ENCODE assay signal across 6 cellular contexts in genomic region chr17:8161289-8162231, GRCh38. TPM values are rescaled to one million over a fixed set of nuclear protein-coding genes. Genes with fewer than 3 reads are reported as not detected.
DNase-seq lines count a peak whose midpoint lies in the region; ATAC-seq and TF ChIP-seq lines count a peak whose summit lies in the region.

No MANE protein-coding gene starts in this region.

- DNase-seq in activated CD8-positive, alpha-beta memory T cell treated with anti-CD3 and anti-CD28 coated beads, Interleukin-2, amount 10 ng/mL, durations not matched to agents 7 days and 5 days = no peak
- no peak for DNase-seq in activated CD8-positive, alpha-beta memory T cell treated with anti-CD3 and anti-CD28 coated beads for 24 hours
- DNase-seq in heart right ventricle = no peak
- no peak for DNase-seq in type B pancreatic cell (ENCODE audit: extremely low spot score, unreplicated experiment)

- H3K27ac ChIP-seq in heart right ventricle = peak overlapping the region; percentile 97 to 100 (median 100)

- intact Hi-C loops in heart right ventricle (cut with DNase I) = loop anchor here in 4 of 10 donors (2.0 to 5.0 kb wide), 3 partner anchors 25 to 39 kb away; partner anchors contain the start of gene HES7 (in 2 of the 4)

- CTCF ChIA-PET in activated CD8-positive, alpha-beta memory T cell treated with anti-CD3 and anti-CD28 coated beads, Interleukin-2, amount 10 ng/mL, durations not matched to agents 7 days and 5 days (lab: Charles Lee) = interaction anchor here (0.9 to 7.9 kb wide), 11 partner anchors 11 to 101 kb away, joined by 3 to 92 read pairs (median 4); partner anchors contain the start of genes ALOXE3, AURKB and CTC1

- TF ChIP-seq CTCF in heart right ventricle (IDR thresholded peaks at IDR 0.05) = no peak
- no peak for TF ChIP-seq CTCF in type B pancreatic cell (conservative IDR thresholded peaks at IDR 0.05)

- H3K27me3 ChIP-seq in heart right ventricle = no peaks in the 10 kb centered on the region

- peaks cover 19% of the 10 kb centered on the region for H3K36me3 Mint-ChIP-seq in activated CD8-positive, alpha-beta memory T cell treated with anti-CD3 and anti-CD28 coated beads, Interleukin-2, amount 10 ng/mL, durations not matched to agents 7 days and 5 days
- peaks cover 6% of the 10 kb centered on the region for H3K36me3 Mint-ChIP-seq in type B pancreatic cell

- no peaks in the 10 kb centered on the region for H3K27me3 Mint-ChIP-seq in activated CD8-positive, alpha-beta memory T cell treated with anti-CD3 and anti-CD28 coated beads, Interleukin-2, amount 10 ng/mL, durations not matched to agents 7 days and 5 days
- H3K27me3 Mint-ChIP-seq in type B pancreatic cell = no peaks in the 10 kb centered on the region

- WGBS in heart right ventricle, 2 donors = 45 to 46% methylated on average over 19 of the region's 19 CpGs

- peak overlapping the region; percentile 80 to 100 (median 99) for H3K4me3 ChIP-seq in heart right ventricle

- peak overlapping the region; percentile 85 for H3K4me3 Mint-ChIP-seq in activated CD8-positive, alpha-beta memory T cell treated with anti-CD3 and anti-CD28 coated beads, Interleukin-2, amount 10 ng/mL, durations not matched to agents 7 days and 5 days
- peak overlapping the region; percentile 83 for H3K4me3 Mint-ChIP-seq in type B pancreatic cell

- H3K36me3 ChIP-seq in heart right ventricle = peaks cover 0 to 34% (median 17%) of the 10 kb centered on the region in 9 donors

- ATAC-seq in activated CD8-positive, alpha-beta memory T cell treated with anti-CD3 and anti-CD28 coated beads, Interleukin-2, amount 10 ng/mL, durations not matched to agents 7 days and 5 days = no peak
- ATAC-seq in heart right ventricle (peak in 1 of 8 donors; percentile 0), HG03108 (IDR thresholded peaks at IDR 0.05; ENCODE audit: unreplicated experiment) (no peak), HG02973 (IDR thresholded peaks at IDR 0.05; ENCODE audit: unreplicated experiment) (no peak)

- peak overlapping the region; percentile 91 for H3K27ac Mint-ChIP-seq in activated CD8-positive, alpha-beta memory T cell treated with anti-CD3 and anti-CD28 coated beads, Interleukin-2, amount 10 ng/mL, durations not matched to agents 7 days and 5 days
- peak overlapping the region; percentile 80 for H3K27ac Mint-ChIP-seq in type B pancreatic cell

- H3K9me3 Mint-ChIP-seq in activated CD8-positive, alpha-beta memory T cell treated with anti-CD3 and anti-CD28 coated beads, Interleukin-2, amount 10 ng/mL, durations not matched to agents 7 days and 5 days (ENCODE audit: low read depth) = no peaks in the 10 kb centered on the region
- no peaks in the 10 kb centered on the region for H3K9me3 Mint-ChIP-seq in type B pancreatic cell

- H3K4me1 Mint-ChIP-seq in activated CD8-positive, alpha-beta memory T cell treated with anti-CD3 and anti-CD28 coated beads, Interleukin-2, amount 10 ng/mL, durations not matched to agents 7 days and 5 days = peaks cover 57% of the 10 kb centered on the region
- H3K4me1 Mint-ChIP-seq in type B pancreatic cell (ENCODE audit: unreplicated experiment) = peaks cover 20% of the 10 kb centered on the region

- no peaks in the 10 kb centered on the region for H3K9me3 ChIP-seq in heart right ventricle

- peaks cover 30 to 76% (median 64%) of the 10 kb centered on the region in 9 donors for H3K4me1 ChIP-seq in heart right ventricle

RNA-seq across cellular contexts. Expression of gene VAMP2, which starts 1.2 kb away (rescaled TPM):
- total RNA-seq in activated CD8-positive, alpha-beta memory T cell treated with anti-CD3 and anti-CD28 coated beads, Interleukin-2, amount 10 ng/mL, durations not matched to agents 7 days and 5 days = 10 to 100 TPM; 47.6 to 68.9 TPM
- total RNA-seq in heart right ventricle = 10 to 100 TPM; 46.8 to 67.8 (median 62.7) TPM
- 10 to 100 TPM; 49.0 to 54.3 TPM for polyA plus RNA-seq in heart right ventricle
- total RNA-seq in type B pancreatic cell (ENCODE audit: low replicate concordance) = 44.7 and 46.3 TPM in 2 replicates

RNA-seq across cellular contexts. Expression of gene PER1, which starts 9.4 kb away (rescaled TPM):
- 10 to 100 TPM; 47.3 to 56.4 TPM for total RNA-seq in activated CD8-positive, alpha-beta memory T cell treated with anti-CD3 and anti-CD28 coated beads, Interleukin-2, amount 10 ng/mL, durations not matched to agents 7 days and 5 days
- 100 to 1,000 TPM in 6 of 10 donors, 10 to 100 TPM in 4; 37.4 to 154 (median 112) TPM for total RNA-seq in heart right ventricle
- 100 to 1,000 TPM; 112 to 135 TPM for polyA plus RNA-seq in heart right ventricle
- 31.0 and 33.2 TPM in 2 replicates for total RNA-seq in type B pancreatic cell (ENCODE audit: low replicate concordance)

RNA-seq across cellular contexts. Expression of gene TMEM107, which starts 14.6 kb away (rescaled TPM):
- total RNA-seq in activated CD8-positive, alpha-beta memory T cell treated with anti-CD3 and anti-CD28 coated beads, Interleukin-2, amount 10 ng/mL, durations not matched to agents 7 days and 5 days = 10 to 100 TPM; 29.9 to 61.0 TPM
- 10 to 100 TPM in 1 of 10 donors, 1 to 10 TPM in 9; 5.2 to 15.2 (median 7.3) TPM for total RNA-seq in heart right ventricle
- polyA plus RNA-seq in heart right ventricle = 1 to 10 TPM; 4.5 to 7.8 TPM
- 19.1 and 22.1 TPM in 2 replicates for total RNA-seq in type B pancreatic cell (ENCODE audit: low replicate concordance)

RNA-seq across cellular contexts. Expression of gene BORCS6, which starts 28.4 kb away (rescaled TPM):
- 10 to 100 TPM; 14.9 to 16.8 TPM for total RNA-seq in activated CD8-positive, alpha-beta memory T cell treated with anti-CD3 and anti-CD28 coated beads, Interleukin-2, amount 10 ng/mL, durations not matched to agents 7 days and 5 days
- total RNA-seq in heart right ventricle = 1 to 10 TPM; 5.3 to 9.4 (median 7.7) TPM
- 10 to 100 TPM in 1 of 2 donors, 1 to 10 TPM in 1; 4.2 to 13.8 TPM for polyA plus RNA-seq in heart right ventricle
- 4.8 and 6.9 TPM in 2 replicates for total RNA-seq in type B pancreatic cell (ENCODE audit: low replicate concordance)

RNA-seq across cellular contexts. Expression of gene HES7, which starts 37.7 kb away (rescaled TPM):
- total RNA-seq in activated CD8-positive, alpha-beta memory T cell treated with anti-CD3 and anti-CD28 coated beads, Interleukin-2, amount 10 ng/mL, durations not matched to agents 7 days and 5 days = 1 to 10 TPM; 1.2 TPM
- total RNA-seq in heart right ventricle (under 1 TPM in 5 of 10 donors, not detected in 5; 0.17 to 0.52 (median 0.38) TPM), type B pancreatic cell (ENCODE audit: low replicate concordance) (0.46 TPM in 1 of 2 replicates, not detected in the other)
- polyA plus RNA-seq in heart right ventricle = 1 to 10 TPM in 1 of 2 donors, under 1 TPM in 1; 0.91 to 1.5 TPM
